Comparison of ENCODE assay signal across 9 cellular contexts in genomic region chr10:126598009-126598408, GRCh38.
DNase-seq lines count a peak whose midpoint lies in the region; ATAC-seq and TF ChIP-seq lines count a peak whose summit lies in the region.
"Had no signal": no experiment of that assay in that cellular context is flagged by ENCODE, and none has a peak within 500 bp of the region (broad histone marks: within the 10 kb centered on the region; RNA-seq: fewer than 3 reads in every experiment).

No MANE protein-coding gene starts in this region.

- intact Hi-C loops in activated CD4-positive, alpha-beta T cell treated with anti-CD3 and anti-CD28 coated beads, Interleukin-2, amount 10 ng/mL, durations not matched to agents 24 days and 14 days (cut with micrococcal nuclease) = no loop called here
- intact Hi-C loops in spleen (cut with DNase I; ENCODE audit: low total_unique reads) = no loop called here

- no peaks in the 10 kb centered on the region for H3K9me3 Mint-ChIP-seq in activated CD4-positive, alpha-beta T cell treated with anti-CD3 and anti-CD28 coated beads, Interleukin-2, amount 10 ng/mL, durations not matched to agents 24 days and 14 days
- no peaks in the 10 kb centered on the region for H3K9me3 Mint-ChIP-seq in activated CD4-positive, alpha-beta T cell treated with anti-CD3 and anti-CD28 coated beads, Interleukin-2, amount 10 ng/mL, durations not matched to agents 7 days and 5 days

- H3K4me1 Mint-ChIP-seq in activated CD4-positive, alpha-beta T cell treated with anti-CD3 and anti-CD28 coated beads, Interleukin-2, amount 10 ng/mL, durations not matched to agents 24 days and 14 days = no peaks in the 10 kb centered on the region
- no peaks in the 10 kb centered on the region for H3K4me1 Mint-ChIP-seq in activated CD4-positive, alpha-beta T cell treated with anti-CD3 and anti-CD28 coated beads, Interleukin-2, amount 10 ng/mL, durations not matched to agents 7 days and 5 days

- H3K27ac Mint-ChIP-seq in activated CD4-positive, alpha-beta T cell treated with anti-CD3 and anti-CD28 coated beads, Interleukin-2, amount 10 ng/mL, durations not matched to agents 24 days and 14 days = no peak overlapping the region
- no peak overlapping the region for H3K27ac Mint-ChIP-seq in activated CD4-positive, alpha-beta T cell treated with anti-CD3 and anti-CD28 coated beads, Interleukin-2, amount 10 ng/mL, durations not matched to agents 7 days and 5 days
- H3K27ac Mint-ChIP-seq: activated naive CD4-positive, alpha-beta T cell treated with anti-CD3 and anti-CD28 coated beads, Interleukin-2, amount 50 U/mL, for 72 hours had no signal

- H3K4me3 ChIP-seq in foreskin fibroblast (ENCODE audit: low read depth in 1 of 2, low read length in 2 of 2) (no peak overlapping the region), spleen (no peak overlapping the region)

- peak; percentile 73 for ATAC-seq in HG02759 (IDR thresholded peaks at IDR 0.05; ENCODE audit: unreplicated experiment)

- H3K4me3 Mint-ChIP-seq in activated CD4-positive, alpha-beta T cell treated with anti-CD3 and anti-CD28 coated beads, Interleukin-2, amount 10 ng/mL, durations not matched to agents 24 days and 14 days = no peak overlapping the region
- no peak overlapping the region for H3K4me3 Mint-ChIP-seq in activated CD4-positive, alpha-beta T cell treated with anti-CD3 and anti-CD28 coated beads, Interleukin-2, amount 10 ng/mL, durations not matched to agents 7 days and 5 days

- peaks cover 0 to 6% (median 0%) of the 10 kb centered on the region in 7 donors for H3K27me3 ChIP-seq in spleen (replicated peaks in 1 of 7)

- TF ChIP-seq CTCF in foreskin fibroblast (IDR thresholded peaks at IDR 0.05; ENCODE audit: low read depth, low read length) = peak; percentile 56
- peak in 7 of 11 experiments; percentile 5 to 50 (median 23) for TF ChIP-seq CTCF in spleen (IDR thresholded peaks at IDR 0.05 in 8 of 11, conservative IDR thresholded peaks at IDR 0.05 in 3 of 11)

- no peaks in the 10 kb centered on the region for H3K36me3 Mint-ChIP-seq in activated CD4-positive, alpha-beta T cell treated with anti-CD3 and anti-CD28 coated beads, Interleukin-2, amount 10 ng/mL, durations not matched to agents 24 days and 14 days (ENCODE audit: low read depth)
- no peaks in the 10 kb centered on the region for H3K36me3 Mint-ChIP-seq in activated CD4-positive, alpha-beta T cell treated with anti-CD3 and anti-CD28 coated beads, Interleukin-2, amount 10 ng/mL, durations not matched to agents 7 days and 5 days (ENCODE audit: low read depth)
- H3K36me3 Mint-ChIP-seq: activated naive CD4-positive, alpha-beta T cell treated with anti-CD3 and anti-CD28 coated beads, Interleukin-2, amount 50 U/mL, for 72 hours had no signal

- WGBS in spleen, 5 donors = 30 to 44% (median 41%) methylated on average over 3 of the region's 3 CpGs

- no peaks in the 10 kb centered on the region for H3K4me1 ChIP-seq in spleen

- TF ChIP-seq POLR2A in spleen (IDR thresholded peaks at IDR 0.05) = no peak

- no peaks in the 10 kb centered on the region for H3K36me3 ChIP-seq in spleen

- no peaks in the 10 kb centered on the region for H3K27me3 Mint-ChIP-seq in activated CD4-positive, alpha-beta T cell treated with anti-CD3 and anti-CD28 coated beads, Interleukin-2, amount 10 ng/mL, durations not matched to agents 24 days and 14 days
- H3K27me3 Mint-ChIP-seq in activated CD4-positive, alpha-beta T cell treated with anti-CD3 and anti-CD28 coated beads, Interleukin-2, amount 10 ng/mL, durations not matched to agents 7 days and 5 days = no peaks in the 10 kb centered on the region

- H3K9me3 ChIP-seq in spleen = no peaks in the 10 kb centered on the region

- CTCF ChIA-PET in activated CD4-positive, alpha-beta T cell treated with anti-CD3 and anti-CD28 coated beads, Interleukin-2, amount 10 ng/mL, durations not matched to agents 7 days and 5 days (lab: Charles Lee) = interaction anchor here (0.7 kb wide), 1 partner anchor 602 kb away, joined by 5 read pairs; no protein-coding TSS in a partner anchor

- peak; percentile 56 for DNase-seq in activated CD4-positive, alpha-beta T cell treated with anti-CD3 and anti-CD28 coated beads, Interleukin-2, amount 10 ng/mL, durations not matched to agents 24 days and 14 days
- DNase-seq in activated CD4-positive, alpha-beta T cell treated with anti-CD3 and anti-CD28 coated beads, Interleukin-2, amount 10 ng/mL, durations not matched to agents 7 days and 5 days = no peak
- DNase-seq in RPMI8226 (peak; percentile 37), foreskin fibroblast (peak in 1 of 2 donors; percentile 28), spleen (no peak), cortex of kidney (lab: John Stamatoyannopoulos, UW) (no peak)
- no peak for DNase-seq in stimulated activated naive CD4-positive, alpha-beta T cell treated with Interleukin-2 at 50 U/mL for 16 hours (lab: John Stamatoyannopoulos, UW)

- H3K27ac ChIP-seq in spleen = no peak overlapping the region

- POLR2A ChIA-PET in activated CD4-positive, alpha-beta T cell treated with anti-CD3 and anti-CD28 coated beads, Interleukin-2, amount 10 ng/mL, durations not matched to agents 7 days and 5 days (lab: Charles Lee) = no interaction called here

Comparison
In these comparisons a context has a peak if more than half of its experiments do, and no peak if none do; other contexts are left out.
1. DNase-seq: peak in activated CD4-positive, alpha-beta T cell treated with anti-CD3 and anti-CD28 coated beads, Interleukin-2, amount 10 ng/mL, durations not matched to agents 24 days and 14 days (single experiment) and RPMI8226 (single experiment); none in activated CD4-positive, alpha-beta T cell treated with anti-CD3 and anti-CD28 coated beads, Interleukin-2, amount 10 ng/mL, durations not matched to agents 7 days and 5 days (single experiment), spleen (single experiment), cortex of kidney (single experiment) and stimulated activated naive CD4-positive, alpha-beta T cell treated with Interleukin-2 at 50 U/mL for 16 hours (single experiment).